Comparison of ENCODE assay signal across 8 cellular contexts in the genomic region with DNA sequence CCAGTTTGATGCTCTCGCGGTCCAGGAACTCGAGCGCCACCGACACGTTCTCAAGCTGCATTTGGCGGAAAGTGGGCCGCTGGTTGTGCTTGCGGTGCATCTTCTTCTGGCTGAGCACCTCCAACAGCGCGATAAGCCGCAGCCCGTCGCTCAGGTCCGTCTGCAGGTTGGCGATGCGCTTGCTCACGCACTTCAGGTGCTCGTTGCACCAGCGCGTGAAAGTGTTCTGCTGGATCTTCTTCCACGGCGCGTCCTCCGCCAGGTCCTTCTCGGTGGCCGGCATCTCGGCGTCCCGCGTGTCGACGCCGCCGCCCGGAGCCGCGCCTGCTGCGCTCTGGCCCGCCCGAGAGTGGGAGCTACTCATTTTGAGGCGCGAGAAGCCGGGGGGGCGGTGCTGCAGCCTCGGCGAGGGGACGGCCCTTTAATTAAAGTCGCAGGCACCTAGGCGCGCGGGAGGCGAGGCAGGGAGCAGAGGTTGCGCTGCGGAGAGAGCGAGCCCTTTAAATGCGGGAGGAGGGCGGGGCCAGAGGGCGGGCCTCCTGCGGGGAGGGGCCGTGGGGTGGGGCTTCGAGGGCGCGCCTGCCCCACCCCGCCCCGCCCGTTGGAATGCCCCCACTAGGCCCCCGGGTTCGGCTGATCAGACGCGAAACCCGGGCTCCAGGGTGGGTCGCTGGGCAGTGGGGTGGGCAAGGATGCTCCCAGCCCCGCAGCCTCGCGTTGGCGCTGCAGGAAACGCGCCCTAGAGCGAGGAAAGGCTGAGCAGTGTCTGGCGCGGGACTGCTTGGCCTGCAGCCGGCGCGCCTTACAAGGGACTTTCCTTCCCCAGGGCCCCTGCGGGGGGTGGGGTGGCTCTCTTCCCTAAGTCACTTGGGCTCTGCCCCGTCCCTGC. TPM values are rescaled to one million over a fixed set of nuclear protein-coding genes. Genes with fewer than 3 reads are reported as not detected.
A peak's percentile ranks its signal among the peaks of the same experiment; 100 is the strongest.
DNase-seq lines count a peak whose midpoint lies in the region; ATAC-seq, FAIRE-seq and TF ChIP-seq lines count a peak whose summit lies in the region.

No MANE protein-coding gene starts in this region.

- H3K56ac ChIP-seq in H1 (replicated peaks; ENCODE audit: insufficient read length, low read depth, low read length): no peak overlapping the region

- H4K20me1 ChIP-seq in H1 (replicated peaks in 1 of 2; ENCODE audit: control insufficient read depth in 1 of 2, insufficient read depth in 2 of 2, low read length in 2 of 2): peaks cover 11 to 17% of the 10 kb centered on the region in 2 experiments

- no peaks in the 10 kb centered on the region for H3K27me3 Mint-ChIP-seq in mesothelial cell of epicardium (ENCODE audit: low read depth)

- peaks cover 8 to 47% of the 10 kb centered on the region in 2 experiments; a peak in 3 of 4 replicates for H3K79me2 ChIP-seq in H1 (ENCODE audit: control insufficient read depth in 1 of 2, insufficient read depth in 2 of 2, low read length in 2 of 2)

- no peak overlapping the region for H3K4ac ChIP-seq in H1 (replicated peaks; ENCODE audit: insufficient read length, low read depth, low read length)

- no peak for TF ChIP-seq RAD21 in H1 (IDR thresholded peaks at IDR 0.05 in 1 of 2, conservative IDR thresholded peaks at IDR 0.05 in 1 of 2; ENCODE audit: low read depth in 2 of 2, low read length in 2 of 2)

- H2BK120ac ChIP-seq in H1 (replicated peaks; ENCODE audit: low read depth, low read length): no peak overlapping the region

- peak overlapping the region; percentile 93; the same call in 1 of the 2 replicates for H4K8ac ChIP-seq in H1 (ENCODE audit: extremely low read depth, insufficient read depth, low read length)

- H2BK15ac ChIP-seq in H1 (ENCODE audit: low read length): no peak overlapping the region

- H3K4me1 ChIP-seq in H1 (replicated peaks in 1 of 4; ENCODE audit: control insufficient read depth in 3 of 4, insufficient read depth in 4 of 4, low read length in 3 of 4): peaks cover 0 to 18% (median 11%) of the 10 kb centered on the region in 4 experiments; a peak in 6 of 7 replicates

- no peak overlapping the region for H2AFZ ChIP-seq in H1 (ENCODE audit: low read length)

- WGBS in H1 (ENCODE audit: extremely low coverage in 1 of 2, insufficient coverage in 1 of 2, insufficient read length in 1 of 2, insufficient replicate concordance in 2 of 2, low coverage in 1 of 2, low lambda C conversion rate in 2 of 2, missing lambda C conversion rate in 1 of 2), 2 experiments: 3% methylated on average over 13 of the region's 87 CpGs; no CpG with 5 or more reads in 1 of the 2 experiments

- ATAC-seq in GM19455 (IDR thresholded peaks at IDR 0.05; ENCODE audit: unreplicated experiment): peak; percentile 59

- no peaks in the 10 kb centered on the region for H3K9me3 Mint-ChIP-seq in mesothelial cell of epicardium

- H4K5ac ChIP-seq in H1 (ENCODE audit: insufficient read length, low read depth, low read length): peak overlapping the region; percentile 76

- peak overlapping the region; percentile 68 to 86 for H3K4me2 ChIP-seq in H1 (ENCODE audit: insufficient read depth in 1 of 2, low read depth in 2 of 2, low read length in 2 of 2)

- H2BK5ac ChIP-seq in H1 (ENCODE audit: low read depth, low read length): peak overlapping the region; percentile 94

- peaks cover 2% of the 10 kb centered on the region for H3K36me3 Mint-ChIP-seq in mesothelial cell of epicardium

- H3K27ac Mint-ChIP-seq in mesothelial cell of epicardium: peak overlapping the region; percentile 72

- peaks cover 16 to 31% (median 21%) of the 10 kb centered on the region in 4 experiments for H3K36me3 ChIP-seq in H1 (ENCODE audit: control insufficient read depth in 2 of 4, insufficient read depth in 4 of 4, low read length in 3 of 4)

- H2BK12ac ChIP-seq in H1 (ENCODE audit: low read depth, low read length): 0 out of 2 replicates have a peak overlapping the region, but pooled peaks have one; percentile 50

- POLR2A ChIA-PET in H1 (lab: Charles Lee; ENCODE audit: partially characterized antibody): interaction anchor here (0.6 to 11.8 kb wide), 11 partner anchors 11 to 399 kb away, joined by 3 to 348 read pairs (median 5); a partner anchor contains a TSS

- H3K23me2 ChIP-seq in H1 (ENCODE audit: low read depth, low read length): peaks cover 5% of the 10 kb centered on the region; the same call in 1 of the 2 replicates

- H3K79me1 ChIP-seq in H1 (ENCODE audit: low read depth, low read length): 0 out of 2 replicates have a peak, but pooled peaks cover 3% of the 10 kb centered on the region

- H3K27me3 ChIP-seq in H1 (replicated peaks in 1 of 4; ENCODE audit: control insufficient read depth in 3 of 4, extremely low read depth in 1 of 4, insufficient read depth in 3 of 4, low read length in 3 of 4): no peaks in the 10 kb centered on the region; a peak in 2 of 7 replicates

- H3K23ac ChIP-seq in H1 (ENCODE audit: insufficient read length): no peak overlapping the region

- peaks cover 21% of the 10 kb centered on the region for H3K4me1 Mint-ChIP-seq in mesothelial cell of epicardium

- no peak overlapping the region for H2BK20ac ChIP-seq in H1 (ENCODE audit: low read length)

- FAIRE-seq in H1 (lab: Jason Lieb, UNC): no peak

- DNase-seq in CD1c-positive myeloid dendritic cell (ENCODE audit: extremely low spot score): peak; percentile 95
- DNase-seq in HS-27A (ENCODE audit: low read depth): peak; percentile 71
- DNase-seq in NK-92 (lab: John Stamatoyannopoulos, UW; ENCODE audit: unreplicated experiment): peak; percentile 33
- peak in 2 of 3 experiments; percentile 72 to 82 for DNase-seq in activated CD8-positive, alpha-beta memory T cell treated with anti-CD3 and anti-CD28 coated beads for 48 hours (ENCODE audit: low read depth in 2 of 3, low spot score in 2 of 3)
- DNase-seq in H1 (ENCODE audit: low read depth in 1 of 2, low spot score in 2 of 2): peak; percentile 56 to 82
- peak; percentile 72 to 84 for DNase-seq in mesothelial cell of epicardium (ENCODE audit: low spot score in 2 of 2, unreplicated experiment in 2 of 2)
- DNase-seq in stimulated activated CD8-positive, alpha-beta memory T cell treated with anti-CD3 and anti-CD28 coated beads, Interleukin-15, amount 100 ng/mL, for 24 hours (ENCODE audit: low read depth): peak; percentile 74

- no peak overlapping the region for H3K14ac ChIP-seq in H1 (ENCODE audit: insufficient read length)

- H3K4me3 Mint-ChIP-seq in mesothelial cell of epicardium: peak overlapping the region; percentile 79

- no peak overlapping the region for H4K91ac ChIP-seq in H1 (replicated peaks; ENCODE audit: insufficient read length, low read length)

- CTCF ChIA-PET in H1 (lab: Charles Lee; ENCODE audit: partially characterized antibody): interaction anchor here (0.5 kb wide), 1 partner anchor 165 kb away, joined by 3 read pairs; no protein-coding TSS in a partner anchor

- peak overlapping the region; percentile 97 for H3K27ac ChIP-seq in H1 (ENCODE audit: low read depth, low read length)

- peak overlapping the region; percentile 82 to 96 (median 90) for H3K4me3 ChIP-seq in H1 (ENCODE audit: extremely low read depth in 1 of 4, insufficient read depth in 2 of 4, low read depth in 3 of 4, low read length in 4 of 4)

- no peaks in the 10 kb centered on the region for H3K9me3 ChIP-seq in H1 (ENCODE audit: insufficient read depth in 2 of 2, low read depth in 1 of 2, low read length in 1 of 2)

- TF ChIP-seq EP300 in H1 (IDR thresholded peaks at IDR 0.05; ENCODE audit: borderline replicate concordance in 1 of 2, low read depth in 2 of 2, low read length in 2 of 2): no peak

- H3K18ac ChIP-seq in H1 (ENCODE audit: extremely low read depth, low read length): peak overlapping the region; percentile 32

- TF ChIP-seq CTCF in H1 (IDR thresholded peaks at IDR 0.05; ENCODE audit: control extremely low read depth in 1 of 3, insufficient read depth in 1 of 3, low read depth in 1 of 3, low read length in 3 of 3) (no peak), mesothelial cell of epicardium (IDR thresholded peaks at IDR 0.05; ENCODE audit: unreplicated experiment) (no peak)

- peak in 1 of 2 experiments; percentile 96; a peak in 2 of 3 replicates for TF ChIP-seq POLR2A in H1 (IDR thresholded peaks at IDR 0.05; ENCODE audit: control extremely low read depth in 1 of 2, low read depth in 2 of 2, low read length in 2 of 2)

- peak overlapping the region; percentile 48; the same call in 1 of the 2 replicates for H2AK5ac ChIP-seq in H1 (ENCODE audit: low read depth, low read length)

- H3K9ac ChIP-seq in H1 (replicated peaks in 1 of 4; ENCODE audit: extremely low read depth in 1 of 4, low read depth in 3 of 4, low read length in 3 of 4): peak overlapping the region; percentile 92 to 97 (median 94)

RNA-seq across cellular contexts. Expression of a gene that starts 3.3 kb away (rescaled TPM):
- total RNA-seq in H1 (2021; fragmentation: NEBNext Ultra II Directional; extraction: Animal tissue kit (Norgen Biotek cat#: 25700)): 925 and 957 TPM in 2 replicates
- polyA plus RNA-seq in H1 (2011; rRNA removed): 315 and 451 TPM in 2 replicates
- 251 TPM for polyA plus RNA-seq in H1 (2011; cell fraction: cytosol; rRNA removed)
- 1,759 TPM for polyA plus RNA-seq in H1 (2011; cell fraction: nucleus; rRNA removed)
- polyA plus RNA-seq in H1 (2012, experiment 1 of 2): 767 to 1,094 TPM (median 1,076 TPM) in 4 replicates
- polyA plus RNA-seq in H1 (2012, experiment 2 of 2): 883 TPM
- polyA plus RNA-seq in H1 (2013, experiment 1 of 2): 705 TPM
- polyA plus RNA-seq in H1 (2013, experiment 2 of 2): 715 TPM
- 1,078 and 1,259 TPM in 2 replicates for polyA minus RNA-seq in H1 (2011; rRNA and poly(A)+ RNA removed)
- polyA minus RNA-seq in H1 (2011; cell fraction: cytosol; rRNA and poly(A)+ RNA removed): 972 TPM
- 786 TPM for polyA minus RNA-seq in H1 (2011; cell fraction: nucleus; rRNA and poly(A)+ RNA removed)
- 1,336 to 1,412 TPM (median 1,356 TPM) in 3 replicates for total RNA-seq in mesothelial cell of epicardium

RNA-seq across cellular contexts. Expression of a gene that starts 8.0 kb away (rescaled TPM):
- 104 and 109 TPM in 2 replicates for total RNA-seq in H1 (2021; fragmentation: NEBNext Ultra II Directional; extraction: Animal tissue kit (Norgen Biotek cat#: 25700))
- polyA plus RNA-seq in H1 (2011; rRNA removed): 45.5 and 128 TPM in 2 replicates
- polyA plus RNA-seq in H1 (2011; cell fraction: cytosol; rRNA removed): 88.6 TPM
- polyA plus RNA-seq in H1 (2011; cell fraction: nucleus; rRNA removed): 218 TPM
- 84.6 to 114 TPM (median 106 TPM) in 4 replicates for polyA plus RNA-seq in H1 (2012, experiment 1 of 2)
- polyA plus RNA-seq in H1 (2012, experiment 2 of 2): 104 TPM
- 71.7 TPM for polyA plus RNA-seq in H1 (2013, experiment 1 of 2)
- 72.0 TPM for polyA plus RNA-seq in H1 (2013, experiment 2 of 2)
- polyA minus RNA-seq in H1 (2011; rRNA and poly(A)+ RNA removed): 21.4 and 56.1 TPM in 2 replicates
- 62.9 TPM for polyA minus RNA-seq in H1 (2011; cell fraction: cytosol; rRNA and poly(A)+ RNA removed)
- 71.8 TPM for polyA minus RNA-seq in H1 (2011; cell fraction: nucleus; rRNA and poly(A)+ RNA removed)
- 71.4 to 76.3 TPM (median 71.9 TPM) in 3 replicates for total RNA-seq in mesothelial cell of epicardium

RNA-seq across cellular contexts. Expression of a gene that starts 27.1 kb away (rescaled TPM):
- 2,633 and 2,739 TPM in 2 replicates for total RNA-seq in H1 (2021; fragmentation: NEBNext Ultra II Directional; extraction: Animal tissue kit (Norgen Biotek cat#: 25700))
- 4,127 and 4,293 TPM in 2 replicates for polyA plus RNA-seq in H1 (2011; rRNA removed)
- polyA plus RNA-seq in H1 (2011; cell fraction: cytosol; rRNA removed): 5,761 TPM
- 3,153 TPM for polyA plus RNA-seq in H1 (2011; cell fraction: nucleus; rRNA removed)
- polyA plus RNA-seq in H1 (2012, experiment 1 of 2): 3,130 to 3,861 TPM (median 3,536 TPM) in 4 replicates
- polyA plus RNA-seq in H1 (2012, experiment 2 of 2): 7,339 TPM
- 3,375 TPM for polyA plus RNA-seq in H1 (2013, experiment 1 of 2)
- polyA plus RNA-seq in H1 (2013, experiment 2 of 2): 3,168 TPM
- 1,237 and 1,471 TPM in 2 replicates for polyA minus RNA-seq in H1 (2011; rRNA and poly(A)+ RNA removed)
- 1,290 TPM for polyA minus RNA-seq in H1 (2011; cell fraction: cytosol; rRNA and poly(A)+ RNA removed)
- polyA minus RNA-seq in H1 (2011; cell fraction: nucleus; rRNA and poly(A)+ RNA removed): 850 TPM
- 2,969 to 3,108 TPM (median 3,066 TPM) in 3 replicates for total RNA-seq in mesothelial cell of epicardium

RNA-seq across cellular contexts. Expression of a gene that starts 37.9 kb away (rescaled TPM):
- total RNA-seq in H1 (2021; fragmentation: NEBNext Ultra II Directional; extraction: Animal tissue kit (Norgen Biotek cat#: 25700)): 8.7 and 10.3 TPM in 2 replicates
- 30.0 and 30.4 TPM in 2 replicates for polyA plus RNA-seq in H1 (2011; rRNA removed)
- polyA plus RNA-seq in H1 (2011; cell fraction: cytosol; rRNA removed): 20.6 TPM
- 28.3 TPM for polyA plus RNA-seq in H1 (2011; cell fraction: nucleus; rRNA removed)
- polyA plus RNA-seq in H1 (2012, experiment 1 of 2): 9.6 to 18.4 TPM (median 16.1 TPM) in 4 replicates
- polyA plus RNA-seq in H1 (2012, experiment 2 of 2): 12.0 TPM
- polyA plus RNA-seq in H1 (2013, experiment 1 of 2): 9.0 TPM
- polyA plus RNA-seq in H1 (2013, experiment 2 of 2): 9.1 TPM
- 11.0 and 12.5 TPM in 2 replicates for polyA minus RNA-seq in H1 (2011; rRNA and poly(A)+ RNA removed)
- polyA minus RNA-seq in H1 (2011; cell fraction: cytosol; rRNA and poly(A)+ RNA removed): 10.4 TPM
- 7.4 TPM for polyA minus RNA-seq in H1 (2011; cell fraction: nucleus; rRNA and poly(A)+ RNA removed)
- 18.5 to 19.4 TPM (median 18.6 TPM) in 3 replicates for total RNA-seq in mesothelial cell of epicardium

RNA-seq across cellular contexts. Expression of a gene that starts 40.2 kb away (rescaled TPM):
- total RNA-seq in H1 (2021; fragmentation: NEBNext Ultra II Directional; extraction: Animal tissue kit (Norgen Biotek cat#: 25700)): 23.9 and 25.3 TPM in 2 replicates
- 28.6 and 42.8 TPM in 2 replicates for polyA plus RNA-seq in H1 (2011; rRNA removed)
- 41.9 TPM for polyA plus RNA-seq in H1 (2011; cell fraction: cytosol; rRNA removed)
- 150 TPM for polyA plus RNA-seq in H1 (2011; cell fraction: nucleus; rRNA removed)
- 23.5 to 41.0 TPM (median 34.1 TPM) in 4 replicates for polyA plus RNA-seq in H1 (2012, experiment 1 of 2)
- polyA plus RNA-seq in H1 (2012, experiment 2 of 2): 26.1 TPM
- polyA plus RNA-seq in H1 (2013, experiment 1 of 2): 28.9 TPM
- polyA plus RNA-seq in H1 (2013, experiment 2 of 2): 26.1 TPM
- 13.4 and 17.8 TPM in 2 replicates for polyA minus RNA-seq in H1 (2011; rRNA and poly(A)+ RNA removed)
- polyA minus RNA-seq in H1 (2011; cell fraction: cytosol; rRNA and poly(A)+ RNA removed): 19.6 TPM
- polyA minus RNA-seq in H1 (2011; cell fraction: nucleus; rRNA and poly(A)+ RNA removed): 34.1 TPM
- 36.7 to 40.8 TPM (median 40.3 TPM) in 3 replicates for total RNA-seq in mesothelial cell of epicardium

Comparison
In these comparisons a context has a peak if more than half of its experiments do, and no peak if none do; other contexts are left out.
1. Peak in every context shown above with its lines: DNase-seq, ATAC-seq, H3K4me3 ChIP-seq and H3K27ac ChIP-seq.
2. DNase-seq: peak in every context shown above with its lines; median percentile 95 in CD1c-positive myeloid dendritic cell; 78 in mesothelial cell of epicardium; 77 in activated CD8-positive, alpha-beta memory T cell treated with anti-CD3 and anti-CD28 coated beads for 48 hours; 74 in stimulated activated CD8-positive, alpha-beta memory T cell treated with anti-CD3 and anti-CD28 coated beads, Interleukin-15, amount 100 ng/mL, for 24 hours; 71 in HS-27A; 69 in H1; 33 in NK-92.